In genomic region chr9:128127990-128128835, GRCh38 we compare ENCODE assay signal across 8 cellular contexts. TPM values are rescaled to one million over a fixed set of nuclear protein-coding genes. Genes with fewer than 3 reads are reported as not detected.
DNase-seq lines count a peak whose midpoint lies in the region; ATAC-seq and TF ChIP-seq lines count a peak whose summit lies in the region.

No MANE protein-coding gene starts in this region.

- DNase-seq in DMS153 treated with DMSO at 0.1 percent for 48 hours (lab: John Stamatoyannopoulos, UW; ENCODE audit: unreplicated experiment) (peak; percentile 79), KBM-7 (peak; percentile 91), esophagus squamous epithelium (lab: John Stamatoyannopoulos, UW) (peak; percentile 42), myocyte (ENCODE audit: low read depth) (peak; percentile 95)
- peak; percentile 89 to 90 for DNase-seq in activated T-cell treated with anti-CD3 and anti-CD28 coated beads, Interleukin-2, amount 50 U/mL, for 48 hours
- DNase-seq in stimulated activated CD8-positive, alpha-beta memory T cell treated with anti-CD3 and anti-CD28 coated beads, Interleukin-7, amount 100 ng/mL, for 24 hours (ENCODE audit: low read depth): peak; percentile 65

- peaks cover 0 to 16% (median 16%) of the 10 kb centered on the region in 3 donors for H3K36me3 ChIP-seq in esophagus squamous epithelium

- 0% methylated on average over 6 of the region's 82 CpGs; no CpG with 5 or more reads in 1 of the 2 donors for WGBS in esophagus squamous epithelium, 2 donors

- peak in 1 of 6 experiments; percentile 7 for TF ChIP-seq CTCF in esophagus squamous epithelium (IDR thresholded peaks at IDR 0.05)

- intact Hi-C loops in esophagus squamous epithelium (cut with DNase I): no loop called here

- no peaks in the 10 kb centered on the region for H3K9me3 ChIP-seq in esophagus squamous epithelium

- in situ Hi-C loops in KBM-7 (cut with MboI; ENCODE audit: low pct_unique_long_range_greater_than_20kb, low sequenced_read_pairs): no loop called here

- peak; percentile 62 for ATAC-seq in GM21723 (IDR thresholded peaks at IDR 0.05; ENCODE audit: unreplicated experiment)

- TF ChIP-seq POLR2A in esophagus squamous epithelium (IDR thresholded peaks at IDR 0.05): peak in 1 of 4 donors; percentile 60

- peaks cover 25 to 47% (median 27%) of the 10 kb centered on the region in 3 donors for H3K4me1 ChIP-seq in esophagus squamous epithelium

- H3K27ac ChIP-seq in esophagus squamous epithelium: peak overlapping the region; percentile 88 to 99 (median 97)

- H3K27me3 ChIP-seq in esophagus squamous epithelium: peaks cover 0 to 8% (median 0%) of the 10 kb centered on the region in 4 donors

- peak overlapping the region; percentile 82 to 99 (median 92) for H3K4me3 ChIP-seq in esophagus squamous epithelium

TF ChIP-seq in PFSK-1, 5 proteins besides CTCF, POLR2A, EP300 and RAD21:
- TF ChIP-seq SIN3A (IDR thresholded peaks at IDR 0.05; ENCODE audit: borderline replicate concordance, insufficient read depth, low read length) (no peak), TAF1 (IDR thresholded peaks at IDR 0.05; ENCODE audit: borderline replicate concordance, insufficient read depth, low read length) (0 out of 2 replicates have a peak, but pooled peaks have one; percentile 16), POLR2AphosphoS5 (IDR thresholded peaks at IDR 0.05; ENCODE audit: low read depth, low read length) (peak; percentile 63; the same call in 1 of the 2 replicates), FOXP2 (optimal IDR thresholded peaks at IDR 0.05; ENCODE audit: borderline replicate concordance, extremely low read depth, extremely low read length, insufficient read depth) (no peak)
- TF ChIP-seq, protein P1, sequence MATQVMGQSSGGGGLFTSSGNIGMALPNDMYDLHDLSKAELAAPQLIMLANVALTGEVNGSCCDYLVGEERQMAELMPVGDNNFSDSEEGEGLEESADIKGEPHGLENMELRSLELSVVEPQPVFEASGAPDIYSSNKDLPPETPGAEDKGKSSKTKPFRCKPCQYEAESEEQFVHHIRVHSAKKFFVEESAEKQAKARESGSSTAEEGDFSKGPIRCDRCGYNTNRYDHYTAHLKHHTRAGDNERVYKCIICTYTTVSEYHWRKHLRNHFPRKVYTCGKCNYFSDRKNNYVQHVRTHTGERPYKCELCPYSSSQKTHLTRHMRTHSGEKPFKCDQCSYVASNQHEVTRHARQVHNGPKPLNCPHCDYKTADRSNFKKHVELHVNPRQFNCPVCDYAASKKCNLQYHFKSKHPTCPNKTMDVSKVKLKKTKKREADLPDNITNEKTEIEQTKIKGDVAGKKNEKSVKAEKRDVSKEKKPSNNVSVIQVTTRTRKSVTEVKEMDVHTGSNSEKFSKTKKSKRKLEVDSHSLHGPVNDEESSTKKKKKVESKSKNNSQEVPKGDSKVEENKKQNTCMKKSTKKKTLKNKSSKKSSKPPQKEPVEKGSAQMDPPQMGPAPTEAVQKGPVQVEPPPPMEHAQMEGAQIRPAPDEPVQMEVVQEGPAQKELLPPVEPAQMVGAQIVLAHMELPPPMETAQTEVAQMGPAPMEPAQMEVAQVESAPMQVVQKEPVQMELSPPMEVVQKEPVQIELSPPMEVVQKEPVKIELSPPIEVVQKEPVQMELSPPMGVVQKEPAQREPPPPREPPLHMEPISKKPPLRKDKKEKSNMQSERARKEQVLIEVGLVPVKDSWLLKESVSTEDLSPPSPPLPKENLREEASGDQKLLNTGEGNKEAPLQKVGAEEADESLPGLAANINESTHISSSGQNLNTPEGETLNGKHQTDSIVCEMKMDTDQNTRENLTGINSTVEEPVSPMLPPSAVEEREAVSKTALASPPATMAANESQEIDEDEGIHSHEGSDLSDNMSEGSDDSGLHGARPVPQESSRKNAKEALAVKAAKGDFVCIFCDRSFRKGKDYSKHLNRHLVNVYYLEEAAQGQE (IDR thresholded peaks at IDR 0.05; ENCODE audit: insufficient read depth in 1 of 2, low read depth in 2 of 2, low read length in 2 of 2): 0 out of 4 replicates have a peak, but pooled peaks of 1 of the 2 experiments have one; percentile 19

RNA-seq across cellular contexts. Expression of gene PTGES2, which starts 0.7 kb away (rescaled TPM):
- 222 TPM for polyA plus RNA-seq in PFSK-1 (2012; ENCODE audit: insufficient read length, low read depth)
- total RNA-seq in esophagus squamous epithelium (100 to 1,000 TPM in 1 of 4 donors, 10 to 100 TPM in 3; 54.2 to 118 (median 83.0) TPM), myocyte (65.9 and 68.6 TPM in 2 replicates)
- polyA plus RNA-seq in myocyte (2012): 60.2 TPM

RNA-seq across cellular contexts. Expression of gene LCN2, which starts 21.0 kb away (rescaled TPM):
- polyA plus RNA-seq in PFSK-1 (2012; ENCODE audit: insufficient read length, low read depth): not detected
- total RNA-seq in esophagus squamous epithelium (100 to 1,000 TPM in 3 of 4 donors, 10 to 100 TPM in 1; 36.2 to 931 (median 809) TPM), myocyte (not detected in 2 replicates)
- not detected for polyA plus RNA-seq in myocyte (2012)

RNA-seq across cellular contexts. Expression of gene BBLN, which starts 31.9 kb away (rescaled TPM):
- polyA plus RNA-seq in PFSK-1 (2012; ENCODE audit: insufficient read length, low read depth): 64.2 TPM
- total RNA-seq in esophagus squamous epithelium (100 to 1,000 TPM; 124 to 214 (median 162) TPM), myocyte (286 and 586 TPM in 2 replicates)
- polyA plus RNA-seq in myocyte (2012): 116 TPM

Comparison
In these comparisons a context has a peak if more than half of its experiments do, and no peak if none do; other contexts are left out.
1. Peak in every context shown above with its lines: DNase-seq, ATAC-seq, H3K4me3 ChIP-seq and H3K27ac ChIP-seq.
2. DNase-seq: peak in every context shown above with its lines; median percentile 95 in myocyte; 91 in KBM-7; 90 in activated T-cell treated with anti-CD3 and anti-CD28 coated beads, Interleukin-2, amount 50 U/mL, for 48 hours; 79 in DMS153 treated with DMSO at 0.1 percent for 48 hours; 65 in stimulated activated CD8-positive, alpha-beta memory T cell treated with anti-CD3 and anti-CD28 coated beads, Interleukin-7, amount 100 ng/mL, for 24 hours; 42 in esophagus squamous epithelium.
3. RNA of gene LCN2, which starts 21.0 kb away (total RNA-seq): 36.2 to 931 TPM in esophagus squamous epithelium; not detected in myocyte; every median in the first group is over 10 times any median in the second.